In genomic region chr1:7435276-7436055, GRCh38 we compare ENCODE assay signal across 19 cellular contexts.
DNase-seq lines count a peak whose midpoint lies in the region; ATAC-seq, FAIRE-seq and TF ChIP-seq lines count a peak whose summit lies in the region.
"Had no signal": no experiment of that assay in that cellular context is flagged by ENCODE, and none has a peak within 500 bp of the region (broad histone marks: within the 10 kb centered on the region; RNA-seq: fewer than 3 reads in every experiment).

No MANE protein-coding gene starts in this region.

- POLR2A ChIA-PET in H1 (lab: Charles Lee; ENCODE audit: partially characterized antibody) = no interaction called here

- no peak overlapping the region for H2BK20ac ChIP-seq in H1 (ENCODE audit: low read length)

- no peak for FAIRE-seq in H1 (lab: Jason Lieb, UNC)
- FAIRE-seq: D721Med, GM12891, GM18507, H54 had no signal

- H4K20me1 ChIP-seq in BLaER1 = no peaks in the 10 kb centered on the region
- peaks cover 0 to 8% (median 0%) of the 10 kb centered on the region in 11 experiments; a peak in 2 of 22 replicates for H4K20me1 ChIP-seq in BLaER1 treated with 17β-estradiol and CSF1 and Interleukin-3, amounts not matched to agents 10 nM and 100 nM
- H4K20me1 ChIP-seq in H1 (replicated peaks in 1 of 2; ENCODE audit: control insufficient read depth in 1 of 2, insufficient read depth in 2 of 2, low read length in 2 of 2) = no peaks in the 10 kb centered on the region

- H2BK120ac ChIP-seq in H1 (replicated peaks; ENCODE audit: low read depth, low read length) (no peak overlapping the region), neuronal stem cell (ENCODE audit: low read depth, low read length) (no peak overlapping the region)

- H3K4me2 ChIP-seq in BLaER1 (peak overlapping the region; percentile 56), H1 (ENCODE audit: insufficient read depth in 1 of 2, low read depth in 2 of 2, low read length in 2 of 2) (no peak overlapping the region), neuronal stem cell (ENCODE audit: insufficient read depth, low read length, poor library complexity, severe bottlenecking) (no peak overlapping the region)
- H3K4me2 ChIP-seq in BLaER1 treated with 17β-estradiol and CSF1 and Interleukin-3, amounts not matched to agents 10 nM and 100 nM = peak overlapping the region in 9 of 11 experiments; percentile 9 to 74 (median 55); a peak in 13 of 22 replicates
- H3K4me2 ChIP-seq: GM23338 had no signal

- no peak overlapping the region for H3K4me3 Mint-ChIP-seq in activated T-cell treated with anti-CD3 and anti-CD28 coated beads, Interleukin-2, amount 50 U/mL, for 4 hours
- H3K4me3 Mint-ChIP-seq: CD14-positive monocyte; CD4-positive, alpha-beta T cell; CD8-positive, alpha-beta memory T cell; GM23338 had no signal

- H3K4ac ChIP-seq in H1 (replicated peaks; ENCODE audit: insufficient read length, low read depth, low read length) (peak overlapping the region; percentile 82), neuronal stem cell (ENCODE audit: low read length) (no peak overlapping the region)

- H3K9me3 ChIP-seq in BLaER1 (no peaks in the 10 kb centered on the region), H1 (ENCODE audit: insufficient read depth in 2 of 2, low read depth in 1 of 2, low read length in 1 of 2) (peaks cover 3 to 6% of the 10 kb centered on the region in 2 experiments; a peak in 2 of 4 replicates), neuronal stem cell (replicated peaks in 1 of 2; ENCODE audit: control insufficient read depth in 2 of 2, insufficient read depth in 1 of 2, low read depth in 1 of 2, low read length in 2 of 2) (peaks cover 0 to 4% of the 10 kb centered on the region in 2 donors)
- peaks cover 0 to 5% (median 0%) of the 10 kb centered on the region in 11 experiments; a peak in 1 of 22 replicates for H3K9me3 ChIP-seq in BLaER1 treated with 17β-estradiol and CSF1 and Interleukin-3, amounts not matched to agents 10 nM and 100 nM (replicated peaks in 1 of 11)
- H3K9me3 ChIP-seq: HAP-1 had no signal

- no peaks in the 10 kb centered on the region for H3K27me3 Mint-ChIP-seq in activated T-cell treated with anti-CD3 and anti-CD28 coated beads, Interleukin-2, amount 50 U/mL, for 4 hours (ENCODE audit: low read depth)

- H3K79me1 ChIP-seq in H1 (ENCODE audit: low read depth, low read length) (no peaks in the 10 kb centered on the region), neuronal stem cell (ENCODE audit: low read depth, low read length) (no peaks in the 10 kb centered on the region)

- TF ChIP-seq CTCF in H1 (IDR thresholded peaks at IDR 0.05; ENCODE audit: control extremely low read depth in 1 of 3, insufficient read depth in 1 of 3, low read depth in 1 of 3, low read length in 3 of 3) = no peak

- no peak overlapping the region for H3K56ac ChIP-seq in H1 (replicated peaks; ENCODE audit: insufficient read length, low read depth, low read length)

- H3K14ac ChIP-seq in H1 (ENCODE audit: insufficient read length) = no peak overlapping the region
- peak overlapping the region; percentile 25 for H3K14ac ChIP-seq in neuronal stem cell (ENCODE audit: low read length)

- H3K27ac ChIP-seq in BLaER1 (no peak overlapping the region), H1 (ENCODE audit: low read depth, low read length) (no peak overlapping the region), neuronal stem cell (replicated peaks; ENCODE audit: low read length) (no peak overlapping the region)
- no peak overlapping the region for H3K27ac ChIP-seq in BLaER1 treated with 17β-estradiol and CSF1 and Interleukin-3, amounts not matched to agents 10 nM and 100 nM

- H2BK15ac ChIP-seq in H1 (ENCODE audit: low read length) (no peak overlapping the region), neuronal stem cell (ENCODE audit: low read length) (no peak overlapping the region)

- H3K9ac ChIP-seq in BLaER1 = peak overlapping the region; percentile 51; the same call in 1 of the 2 replicates
- no peak overlapping the region for H3K9ac ChIP-seq in BLaER1 treated with 17β-estradiol and CSF1 and Interleukin-3, amounts not matched to agents 10 nM and 100 nM
- no peak overlapping the region for H3K9ac ChIP-seq in H1 (replicated peaks in 1 of 4; ENCODE audit: extremely low read depth in 1 of 4, low read depth in 3 of 4, low read length in 3 of 4)
- no peak overlapping the region for H3K9ac ChIP-seq in neuronal stem cell (ENCODE audit: low read depth, low read length, poor library complexity)

- H2AFZ ChIP-seq in H1 (ENCODE audit: low read length) (no peak overlapping the region), neuronal stem cell (ENCODE audit: low read length) (no peak overlapping the region)
- H2AFZ ChIP-seq: GM23338 had no signal

- no peak for TF ChIP-seq RAD21 in H1 (IDR thresholded peaks at IDR 0.05 in 1 of 2, conservative IDR thresholded peaks at IDR 0.05 in 1 of 2; ENCODE audit: low read depth in 2 of 2, low read length in 2 of 2)

- no peak overlapping the region for H3K18ac ChIP-seq in H1 (ENCODE audit: extremely low read depth, low read length)
- no peak overlapping the region for H3K18ac ChIP-seq in neuronal stem cell (ENCODE audit: low read length)

- H3K23ac ChIP-seq in H1 (ENCODE audit: insufficient read length) (no peak overlapping the region), neuronal stem cell (ENCODE audit: low read depth, low read length, poor library complexity) (no peak overlapping the region)

- H3K36me3 Mint-ChIP-seq in activated T-cell treated with anti-CD3 and anti-CD28 coated beads, Interleukin-2, amount 50 U/mL, for 4 hours (ENCODE audit: insufficient read depth) = no peaks in the 10 kb centered on the region
- H3K36me3 Mint-ChIP-seq: CD14-positive monocyte; CD8-positive, alpha-beta memory T cell had no signal

- WGBS in H1 (ENCODE audit: extremely low coverage in 1 of 2, insufficient coverage in 1 of 2, insufficient read length in 1 of 2, insufficient replicate concordance in 2 of 2, low coverage in 1 of 2, low lambda C conversion rate in 2 of 2, missing lambda C conversion rate in 1 of 2), 2 experiments = 92% methylated on average over 14 of the region's 14 CpGs; no CpG with 5 or more reads in 1 of the 2 experiments
- no CpG with 5 or more reads among the region's 14 CpGs for WGBS in neuronal stem cell (ENCODE audit: extremely low coverage in 2 of 2, insufficient read length in 2 of 2, insufficient replicate concordance in 1 of 2), 2 donors

- H2BK12ac ChIP-seq in H1 (ENCODE audit: low read depth, low read length) (no peak overlapping the region), neuronal stem cell (ENCODE audit: low read length) (no peak overlapping the region)

- H3K27me3 ChIP-seq in BLaER1 = no peaks in the 10 kb centered on the region
- no peaks in the 10 kb centered on the region for H3K27me3 ChIP-seq in BLaER1 treated with 17β-estradiol and CSF1 and Interleukin-3, amounts not matched to agents 10 nM and 100 nM
- no peaks in the 10 kb centered on the region for H3K27me3 ChIP-seq in H1 (replicated peaks in 1 of 4; ENCODE audit: control insufficient read depth in 3 of 4, extremely low read depth in 1 of 4, insufficient read depth in 3 of 4, low read length in 3 of 4)
- no peaks in the 10 kb centered on the region for H3K27me3 ChIP-seq in neuronal stem cell (ENCODE audit: control insufficient read depth in 3 of 3, insufficient read depth in 3 of 3, low read depth in 1 of 3, low read length in 3 of 3)

- H3K4me1 ChIP-seq in BLaER1 (peaks cover 54% of the 10 kb centered on the region), H1 (replicated peaks in 1 of 4; ENCODE audit: control insufficient read depth in 3 of 4, insufficient read depth in 4 of 4, low read length in 3 of 4) (peaks cover 0 to 5% (median 0%) of the 10 kb centered on the region in 4 experiments; a peak in 3 of 7 replicates), neuronal stem cell (ENCODE audit: control insufficient read depth in 2 of 2, insufficient read depth in 1 of 2, low read depth in 1 of 2, low read length in 2 of 2) (peaks cover 0 to 3% of the 10 kb centered on the region in 2 donors)
- H3K4me1 ChIP-seq in BLaER1 treated with 17β-estradiol and CSF1 and Interleukin-3, amounts not matched to agents 10 nM and 100 nM = peaks cover 6 to 57% (median 33%) of the 10 kb centered on the region in 10 experiments; a peak in 17 of 20 replicates
- H3K4me1 ChIP-seq: HAP-1 had no signal

- no peaks in the 10 kb centered on the region for H3K4me1 Mint-ChIP-seq in activated T-cell treated with anti-CD3 and anti-CD28 coated beads, Interleukin-2, amount 50 U/mL, for 4 hours (ENCODE audit: low read depth)
- H3K4me1 Mint-ChIP-seq: CD14-positive monocyte; CD8-positive, alpha-beta memory T cell; GM23338 had no signal

- H4K5ac ChIP-seq in H1 (ENCODE audit: insufficient read length, low read depth, low read length) = no peak overlapping the region

- H4K91ac ChIP-seq in H1 (replicated peaks; ENCODE audit: insufficient read length, low read length) = no peak overlapping the region
- H4K91ac ChIP-seq in neuronal stem cell (ENCODE audit: low read depth, low read length, poor library complexity) = no peak overlapping the region

- H3K23me2 ChIP-seq in H1 (ENCODE audit: low read depth, low read length) = no peaks in the 10 kb centered on the region

- no peak overlapping the region; the same call in 1 of the 2 replicates for H4K8ac ChIP-seq in H1 (ENCODE audit: extremely low read depth, insufficient read depth, low read length)
- no peak overlapping the region for H4K8ac ChIP-seq in neuronal stem cell (ENCODE audit: low read depth, low read length)

- no peak for TF ChIP-seq POLR2A in H1 (IDR thresholded peaks at IDR 0.05; ENCODE audit: control extremely low read depth in 1 of 2, low read depth in 2 of 2, low read length in 2 of 2)

- CTCF ChIA-PET in H1 (lab: Charles Lee; ENCODE audit: partially characterized antibody) = interaction anchor here (0.6 to 3.3 kb wide), 3 partner anchors 8 to 249 kb away, joined by 3 to 8 read pairs (median 3); no protein-coding TSS in a partner anchor

- H2BK5ac ChIP-seq in H1 (ENCODE audit: low read depth, low read length) (no peak overlapping the region), neuronal stem cell (ENCODE audit: low read length) (no peak overlapping the region)

- TF ChIP-seq EP300 in H1 (IDR thresholded peaks at IDR 0.05; ENCODE audit: borderline replicate concordance in 1 of 2, low read depth in 2 of 2, low read length in 2 of 2) = no peak

- H3K4me3 ChIP-seq in BLaER1 (no peak overlapping the region), H1 (ENCODE audit: extremely low read depth in 1 of 4, insufficient read depth in 2 of 4, low read depth in 3 of 4, low read length in 4 of 4) (no peak overlapping the region), neuronal stem cell (ENCODE audit: low read length in 2 of 2) (no peak overlapping the region)
- H3K4me3 ChIP-seq in BLaER1 treated with 17β-estradiol and CSF1 and Interleukin-3, amounts not matched to agents 10 nM and 100 nM = no peak overlapping the region
- H3K4me3 ChIP-seq: GM23338, HAP-1 had no signal

- H3K36me3 ChIP-seq in BLaER1 = no peaks in the 10 kb centered on the region
- no peaks in the 10 kb centered on the region for H3K36me3 ChIP-seq in BLaER1 treated with 17β-estradiol and CSF1 and Interleukin-3, amounts not matched to agents 10 nM and 100 nM
- H3K36me3 ChIP-seq in H1 (ENCODE audit: control insufficient read depth in 2 of 4, insufficient read depth in 4 of 4, low read length in 3 of 4) = no peaks in the 10 kb centered on the region
- H3K36me3 ChIP-seq in neuronal stem cell (replicated peaks in 1 of 2; ENCODE audit: control insufficient read depth in 2 of 2, insufficient read depth in 2 of 2, low read length in 2 of 2) = no peaks in the 10 kb centered on the region
- H3K36me3 ChIP-seq: HAP-1 had no signal

- H3K9me3 Mint-ChIP-seq in activated T-cell treated with anti-CD3 and anti-CD28 coated beads, Interleukin-2, amount 50 U/mL, for 4 hours = no peaks in the 10 kb centered on the region
- H3K9me3 Mint-ChIP-seq: CD4-positive, alpha-beta T cell had no signal

- DNase-seq in H1 (ENCODE audit: low read depth in 1 of 2, low spot score in 2 of 2) (no peak), neuronal stem cell (ENCODE audit: low spot score) (no peak), KG1 (lab: John Stamatoyannopoulos, UW) (no peak), DMS 273 (lab: John Stamatoyannopoulos, UW; ENCODE audit: unreplicated experiment) (no peak)
- DNase-seq in activated T-cell treated with anti-CD3 and anti-CD28 coated beads, Interleukin-2, amount 50 U/mL, for 4 hours = no peak
- DNase-seq in effector CD8-positive, alpha-beta T cell (lab: John Stamatoyannopoulos, UW) = no peak
- DNase-seq: CD4-positive, alpha-beta T cell; DMS53; GF-D8 had no signal

- H2AK5ac ChIP-seq in H1 (ENCODE audit: low read depth, low read length) (no peak overlapping the region), neuronal stem cell (ENCODE audit: low read depth, low read length) (peak overlapping the region; percentile 20)

- no peaks in the 10 kb centered on the region for H3K79me2 ChIP-seq in H1 (ENCODE audit: control insufficient read depth in 1 of 2, insufficient read depth in 2 of 2, low read length in 2 of 2)

- no peak for ATAC-seq in activated T-cell treated with anti-CD3 and anti-CD28 coated beads, Interleukin-2, amount 50 U/mL, for 4 hours

Comparison
In these comparisons a context has a peak if more than half of its experiments do, and no peak if none do; other contexts are left out.
1. H3K4me2 ChIP-seq: peak in BLaER1 (single experiment) and BLaER1 treated with 17β-estradiol and CSF1 and Interleukin-3, amounts not matched to agents 10 nM and 100 nM (9 of 11); none in H1 (0 of 2) and neuronal stem cell (single experiment).